Comparison of ENCODE assay signal across 8 cellular contexts in the genomic region with DNA sequence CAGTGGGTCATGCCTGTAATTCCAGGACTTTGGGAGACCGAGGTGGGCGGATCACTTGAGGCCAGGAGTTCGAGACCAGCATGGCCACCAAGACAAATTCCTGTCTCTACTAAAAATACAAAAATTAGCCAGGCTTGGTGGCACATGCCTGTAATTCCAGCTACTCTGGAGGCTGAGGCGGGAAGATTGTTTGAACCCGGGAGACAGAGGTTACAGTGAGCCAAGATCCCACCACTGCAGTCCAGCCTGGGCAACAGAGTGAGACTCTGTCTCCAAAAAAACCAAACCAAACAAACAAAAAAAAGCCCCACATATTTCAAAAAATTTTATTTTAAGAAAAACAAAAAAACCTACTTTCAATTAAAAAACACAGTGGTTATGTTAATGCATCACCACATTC. TPM values are rescaled to one million over a fixed set of nuclear protein-coding genes. Genes with fewer than 3 reads are reported as not detected.
DNase-seq lines count a peak whose midpoint lies in the region; ATAC-seq and TF ChIP-seq lines count a peak whose summit lies in the region.
"Not testable (repeated sequence)": the region's sequence is repeated elsewhere in the genome, so short reads cannot be mapped to it uniquely, and the experiment has no call there.

No MANE protein-coding gene starts in this region.

- not testable (repeated sequence) for H3K27me3 Mint-ChIP-seq in CD4-positive, CD25-positive, alpha-beta regulatory T cell; activated T-helper 2 cell treated with anti-CD3 and anti-CD28 coated beads, Interferon-gamma antibody, Interleukin-2, Interleukin-4, amounts not matched to agents 10 μg/mL and 5 μg/mL and 100 μg/mL, durations not matched to agents 14 hours and 24 hours and 36 hours (ENCODE audit: low read depth); naive thymus-derived CD8-positive, alpha-beta T cell

- intact Hi-C loops in activated T-helper 2 cell treated with anti-CD3 and anti-CD28 coated beads, Interferon-gamma antibody, Interleukin-2, Interleukin-4, amounts not matched to agents 10 μg/mL and 5 μg/mL and 100 μg/mL, durations not matched to agents 14 hours and 24 hours and 36 hours (cut with micrococcal nuclease): loop anchor here (2.0 to 5.0 kb wide), 3 partner anchors 37 to 643 kb away; partner anchors contain the start of genes FAM117B and NOP58
- intact Hi-C loops in left ventricle myocardium inferior (cut with micrococcal nuclease): not testable (repeated sequence)

- POLR2A ChIA-PET in naive thymus-derived CD8-positive, alpha-beta T cell (lab: Charles Lee): interaction anchor here (2.1 kb wide), 2 partner anchors 275 to 328 kb away, joined by 14 to 15 read pairs; partner anchors contain the start of genes CYP20A1 and FAM117B

- peaks cover 10 to 45% (median 33%) of the 10 kb centered on the region in 4 donors for H3K4me1 Mint-ChIP-seq in CD4-positive, CD25-positive, alpha-beta regulatory T cell
- H3K4me1 Mint-ChIP-seq in activated T-helper 2 cell treated with anti-CD3 and anti-CD28 coated beads, Interferon-gamma antibody, Interleukin-2, Interleukin-4, amounts not matched to agents 10 μg/mL and 5 μg/mL and 100 μg/mL, durations not matched to agents 14 hours and 24 hours and 36 hours (ENCODE audit: low read depth): peaks cover 28% of the 10 kb centered on the region
- H3K4me1 Mint-ChIP-seq in naive thymus-derived CD8-positive, alpha-beta T cell: peaks cover 17 to 40% (median 31%) of the 10 kb centered on the region in 4 donors
- H3K4me1 Mint-ChIP-seq in stimulated activated effector memory CD8-positive, alpha-beta T cell treated with anti-CD3 and anti-CD28 coated beads, Interleukin-12 subunit alpha, Interleukin-12 subunit beta, amount 100 ng/mL, for 72 hours: peaks cover 29% of the 10 kb centered on the region

- not testable (repeated sequence) for H3K9me3 ChIP-seq in CD4-positive, CD25-positive, alpha-beta regulatory T cell (ENCODE audit: control insufficient read depth in 2 of 2, low read length in 2 of 2); SJSA1 (replicated peaks); left ventricle myocardium inferior (replicated peaks)

- not testable (repeated sequence) for H3K27me3 ChIP-seq in CD4-positive, CD25-positive, alpha-beta regulatory T cell (ENCODE audit: control insufficient read depth, insufficient read depth, low read length); HL-60 (ENCODE audit: insufficient read depth, poor library complexity, severe bottlenecking); SJSA1 (replicated peaks); left ventricle myocardium inferior (ENCODE audit: low read depth)

- H3K27ac ChIP-seq in CD4-positive, CD25-positive, alpha-beta regulatory T cell (ENCODE audit: insufficient read depth, low read length, poor library complexity, severe bottlenecking); SJSA1; coronary artery; left ventricle myocardium inferior (replicated peaks): not testable (repeated sequence)
- H3K27ac ChIP-seq in HL-60 (replicated peaks): peak overlapping the region; percentile 93

- TF ChIP-seq CTCF in HL-60 (IDR thresholded peaks at IDR 0.05; ENCODE audit: insufficient read depth, low read length); coronary artery (IDR thresholded peaks at IDR 0.05); left ventricle myocardium inferior (IDR thresholded peaks at IDR 0.05; ENCODE audit: borderline replicate concordance): not testable (repeated sequence)

- H3K27ac Mint-ChIP-seq in CD4-positive, CD25-positive, alpha-beta regulatory T cell; activated T-helper 2 cell treated with anti-CD3 and anti-CD28 coated beads, Interferon-gamma antibody, Interleukin-2, Interleukin-4, amounts not matched to agents 10 μg/mL and 5 μg/mL and 100 μg/mL, durations not matched to agents 14 hours and 24 hours and 36 hours; stimulated activated effector memory CD8-positive, alpha-beta T cell treated with anti-CD3 and anti-CD28 coated beads, Interleukin-12 subunit alpha, Interleukin-12 subunit beta, amount 100 ng/mL, for 72 hours: not testable (repeated sequence)
- H3K27ac Mint-ChIP-seq in naive thymus-derived CD8-positive, alpha-beta T cell: peak overlapping the region in 1 of 10 donors; percentile 55

- H3K36me3 Mint-ChIP-seq in CD4-positive, CD25-positive, alpha-beta regulatory T cell: not testable (repeated sequence)
- peaks cover 38% of the 10 kb centered on the region for H3K36me3 Mint-ChIP-seq in activated T-helper 2 cell treated with anti-CD3 and anti-CD28 coated beads, Interferon-gamma antibody, Interleukin-2, Interleukin-4, amounts not matched to agents 10 μg/mL and 5 μg/mL and 100 μg/mL, durations not matched to agents 14 hours and 24 hours and 36 hours (ENCODE audit: low read depth)
- peaks cover 4 to 24% (median 11%) of the 10 kb centered on the region in 3 donors for H3K36me3 Mint-ChIP-seq in naive thymus-derived CD8-positive, alpha-beta T cell
- H3K36me3 Mint-ChIP-seq in stimulated activated effector memory CD8-positive, alpha-beta T cell treated with anti-CD3 and anti-CD28 coated beads, Interleukin-12 subunit alpha, Interleukin-12 subunit beta, amount 100 ng/mL, for 72 hours: peaks cover 37% of the 10 kb centered on the region

- ATAC-seq in CD4-positive, CD25-positive, alpha-beta regulatory T cell (ENCODE audit: low read depth in 2 of 2); naive thymus-derived CD8-positive, alpha-beta T cell; stimulated activated effector memory CD8-positive, alpha-beta T cell treated with anti-CD3 and anti-CD28 coated beads, Interleukin-12 subunit alpha, Interleukin-12 subunit beta, amount 100 ng/mL, for 72 hours: not testable (repeated sequence)

- H3K4me3 ChIP-seq in CD4-positive, CD25-positive, alpha-beta regulatory T cell (ENCODE audit: low read depth, low read length): peak overlapping the region; percentile 97
- H3K4me3 ChIP-seq in HL-60 (replicated peaks; ENCODE audit: insufficient read depth, low read length) (peak overlapping the region; percentile 84), SJSA1 (peak overlapping the region; percentile 66; the same call in 1 of the 2 replicates), coronary artery (peak overlapping the region; percentile 77), left ventricle myocardium inferior (peak overlapping the region; percentile 82)

- H3K4me1 ChIP-seq in CD4-positive, CD25-positive, alpha-beta regulatory T cell (ENCODE audit: control insufficient read depth, insufficient read depth, low read length, poor library complexity, severe bottlenecking): peaks cover 16% of the 10 kb centered on the region
- not testable (repeated sequence) for H3K4me1 ChIP-seq in SJSA1 (replicated peaks)
- H3K4me1 ChIP-seq in left ventricle myocardium inferior: peaks cover 43% of the 10 kb centered on the region

- not testable (repeated sequence) for H3K9me3 Mint-ChIP-seq in CD4-positive, CD25-positive, alpha-beta regulatory T cell; activated T-helper 2 cell treated with anti-CD3 and anti-CD28 coated beads, Interferon-gamma antibody, Interleukin-2, Interleukin-4, amounts not matched to agents 10 μg/mL and 5 μg/mL and 100 μg/mL, durations not matched to agents 14 hours and 24 hours and 36 hours; naive thymus-derived CD8-positive, alpha-beta T cell; stimulated activated effector memory CD8-positive, alpha-beta T cell treated with anti-CD3 and anti-CD28 coated beads, Interleukin-12 subunit alpha, Interleukin-12 subunit beta, amount 100 ng/mL, for 72 hours

- peaks cover 11% of the 10 kb centered on the region for H3K36me3 ChIP-seq in CD4-positive, CD25-positive, alpha-beta regulatory T cell (ENCODE audit: control insufficient read depth, insufficient read depth, low read length)
- H3K36me3 ChIP-seq in SJSA1: not testable (repeated sequence)
- H3K36me3 ChIP-seq in left ventricle myocardium inferior: peaks cover 14% of the 10 kb centered on the region

- peak overlapping the region; percentile 63 to 99 (median 84) for H3K4me3 Mint-ChIP-seq in CD4-positive, CD25-positive, alpha-beta regulatory T cell
- peak overlapping the region; percentile 95 for H3K4me3 Mint-ChIP-seq in activated T-helper 2 cell treated with anti-CD3 and anti-CD28 coated beads, Interferon-gamma antibody, Interleukin-2, Interleukin-4, amounts not matched to agents 10 μg/mL and 5 μg/mL and 100 μg/mL, durations not matched to agents 14 hours and 24 hours and 36 hours (ENCODE audit: low read depth)
- H3K4me3 Mint-ChIP-seq in naive thymus-derived CD8-positive, alpha-beta T cell: peak overlapping the region; percentile 52 to 100 (median 98)
- peak overlapping the region; percentile 89 for H3K4me3 Mint-ChIP-seq in stimulated activated effector memory CD8-positive, alpha-beta T cell treated with anti-CD3 and anti-CD28 coated beads, Interleukin-12 subunit alpha, Interleukin-12 subunit beta, amount 100 ng/mL, for 72 hours

- DNase-seq in CD4-positive, CD25-positive, alpha-beta regulatory T cell; HL-60 (ENCODE audit: low read depth in 1 of 2, low spot score in 1 of 2); SJSA1 (ENCODE audit: low read depth in 1 of 2, low spot score in 2 of 2); activated T-helper 2 cell treated with anti-CD3 and anti-CD28 coated beads, Interferon-gamma antibody, Interleukin-2, Interleukin-4, amounts not matched to agents 10 μg/mL and 5 μg/mL and 100 μg/mL, durations not matched to agents 14 hours and 24 hours and 36 hours (ENCODE audit: low spot score); coronary artery (ENCODE audit: low spot score); left ventricle myocardium inferior; naive thymus-derived CD8-positive, alpha-beta T cell; stimulated activated effector memory CD8-positive, alpha-beta T cell treated with anti-CD3 and anti-CD28 coated beads, Interleukin-12 subunit alpha, Interleukin-12 subunit beta, amount 100 ng/mL, for 72 hours (ENCODE audit: low spot score in 2 of 2): not testable (repeated sequence)

RNA-seq across cellular contexts. Expression of gene WDR12, which starts 1.2 kb away (rescaled TPM):
- 8.3 TPM for total RNA-seq in CD4-positive, CD25-positive, alpha-beta regulatory T cell
- 10 to 100 TPM; 12.2 to 15.6 (median 13.3) TPM for polyA plus RNA-seq in CD4-positive, CD25-positive, alpha-beta regulatory T cell
- total RNA-seq in SJSA1 (2014; rRNA removed; shearing (Covaris generic)): 40.3 and 49.3 TPM in 2 replicates
- total RNA-seq in activated T-helper 2 cell treated with anti-CD3 and anti-CD28 coated beads, Interferon-gamma antibody, Interleukin-2, Interleukin-4, amounts not matched to agents 10 μg/mL and 5 μg/mL and 100 μg/mL, durations not matched to agents 14 hours and 24 hours and 36 hours: 128 and 139 TPM in 2 replicates
- 62.4 TPM for total RNA-seq in left ventricle myocardium inferior
- total RNA-seq in naive thymus-derived CD8-positive, alpha-beta T cell: 10 to 100 TPM; 22.7 to 24.6 TPM
- polyA plus RNA-seq in naive thymus-derived CD8-positive, alpha-beta T cell: 10 to 100 TPM; 13.5 to 19.6 (median 16.9) TPM

RNA-seq across cellular contexts. Expression of gene CARF, which starts 1.8 kb away (rescaled TPM):
- total RNA-seq in CD4-positive, CD25-positive, alpha-beta regulatory T cell: 11.3 TPM
- polyA plus RNA-seq in CD4-positive, CD25-positive, alpha-beta regulatory T cell: 10 to 100 TPM in 1 of 4 donors, 1 to 10 TPM in 3; 4.1 to 12.3 (median 7.0) TPM
- 3.1 and 7.9 TPM in 2 replicates for total RNA-seq in SJSA1 (2014; rRNA removed; shearing (Covaris generic))
- 4.6 and 5.0 TPM in 2 replicates for total RNA-seq in activated T-helper 2 cell treated with anti-CD3 and anti-CD28 coated beads, Interferon-gamma antibody, Interleukin-2, Interleukin-4, amounts not matched to agents 10 μg/mL and 5 μg/mL and 100 μg/mL, durations not matched to agents 14 hours and 24 hours and 36 hours
- 8.1 TPM for total RNA-seq in left ventricle myocardium inferior
- 10 to 100 TPM; 24.5 to 26.5 TPM for total RNA-seq in naive thymus-derived CD8-positive, alpha-beta T cell
- polyA plus RNA-seq in naive thymus-derived CD8-positive, alpha-beta T cell: 10 to 100 TPM in 1 of 3 donors, 1 to 10 TPM in 2; 4.1 to 10.1 (median 7.7) TPM

RNA-seq across cellular contexts. Expression of gene ICA1L, which starts 38.7 kb away (rescaled TPM):
- 0.91 TPM for total RNA-seq in CD4-positive, CD25-positive, alpha-beta regulatory T cell
- polyA plus RNA-seq in CD4-positive, CD25-positive, alpha-beta regulatory T cell: 1 to 10 TPM in 2 of 4 donors, under 1 TPM in 2; 0.74 to 1.9 (median 1.2) TPM
- total RNA-seq in SJSA1 (2014; rRNA removed; shearing (Covaris generic)): 2.0 and 3.4 TPM in 2 replicates
- total RNA-seq in activated T-helper 2 cell treated with anti-CD3 and anti-CD28 coated beads, Interferon-gamma antibody, Interleukin-2, Interleukin-4, amounts not matched to agents 10 μg/mL and 5 μg/mL and 100 μg/mL, durations not matched to agents 14 hours and 24 hours and 36 hours: 6.2 and 8.0 TPM in 2 replicates
- 6.5 TPM for total RNA-seq in left ventricle myocardium inferior
- 1 to 10 TPM; 2.8 to 4.7 TPM for total RNA-seq in naive thymus-derived CD8-positive, alpha-beta T cell
- polyA plus RNA-seq in naive thymus-derived CD8-positive, alpha-beta T cell: 1 to 10 TPM; 3.5 to 4.1 (median 3.6) TPM
